ENCODE assay signal across 1 cellular context in genomic region chr1:84573967-84574842, GRCh38.
TF ChIP-seq lines count a peak whose summit lies in the region.

Gene CTBS, minus strand, starts transcription at chr1:84574440. Its CDS starts 25 bp downstream, at chr1:84574415.

TF ChIP-seq in HCT116, 20 proteins besides CTCF, POLR2A, EP300 and RAD21 (continued from another document):
- 0 out of 2 replicates have a peak, but pooled peaks have one; percentile 43 for TF ChIP-seq MAX (IDR thresholded peaks at IDR 0.05)
- TF ChIP-seq SP1 (IDR thresholded peaks at IDR 0.05; ENCODE audit: low read depth): peak; percentile 33; the same call in 1 of the 2 replicates
- no peak for TF ChIP-seq CEBPB (IDR thresholded peaks at IDR 0.05; ENCODE audit: low read depth)
- TF ChIP-seq POLR2AphosphoS5 (IDR thresholded peaks at IDR 0.05; ENCODE audit: low read depth, low read length): peak; percentile 97
